Comparison of ENCODE assay signal across 1 cellular context in genomic region chr11:101466352-101466751, GRCh38.
TF ChIP-seq lines count a peak whose summit lies in the region.

No MANE protein-coding gene starts in this region.

TF ChIP-seq in HepG2, 621 proteins besides CTCF, POLR2A, EP300 and RAD21:
- 0 out of 2 replicates have a peak, but pooled peaks have one; percentile 11 for TF ChIP-seq GABPB1 (CRISPR knock-in tag; IDR thresholded peaks at IDR 0.05)
- TF ChIP-seq ZZZ3 (CRISPR knock-in tag; IDR thresholded peaks at IDR 0.05; ENCODE audit: borderline replicate concordance): no peak
- TF ChIP-seq RBAK (CRISPR knock-in tag; IDR thresholded peaks at IDR 0.05): no peak
- TF ChIP-seq ZNF646 (CRISPR knock-in tag; IDR thresholded peaks at IDR 0.05): no peak
- TF ChIP-seq HIC2 (CRISPR knock-in tag; IDR thresholded peaks at IDR 0.05; ENCODE audit: low read depth): peak; percentile 70
- TF ChIP-seq SOX13 (IDR thresholded peaks at IDR 0.05): no peak
- TF ChIP-seq SOX13 (CRISPR knock-in tag; conservative IDR thresholded peaks at IDR 0.05 in 1 of 2, IDR thresholded peaks at IDR 0.05 in 1 of 2): peak in 1 of 2 experiments; percentile 37; a peak in 1 of 4 replicates
- no peak for TF ChIP-seq ZNF713 (CRISPR knock-in tag; IDR thresholded peaks at IDR 0.05)
- TF ChIP-seq ZNF530 (CRISPR knock-in tag; IDR thresholded peaks at IDR 0.05; ENCODE audit: low read depth): no peak
- no peak for TF ChIP-seq ZNF501 (CRISPR knock-in tag; IDR thresholded peaks at IDR 0.05)
- no peak for TF ChIP-seq TFDP1 (CRISPR knock-in tag; IDR thresholded peaks at IDR 0.05; ENCODE audit: borderline replicate concordance)
- TF ChIP-seq ZBTB26 (CRISPR knock-in tag; IDR thresholded peaks at IDR 0.05; ENCODE audit: borderline replicate concordance): no peak
- TF ChIP-seq ZNF275 (CRISPR knock-in tag; IDR thresholded peaks at IDR 0.05; ENCODE audit: borderline replicate concordance): no peak
- TF ChIP-seq PPARG (CRISPR knock-in tag; conservative IDR thresholded peaks at IDR 0.05): no peak
- no peak for TF ChIP-seq TEAD2 (CRISPR knock-in tag; IDR thresholded peaks at IDR 0.05)
- TF ChIP-seq HDAC2 (CRISPR knock-in tag; IDR thresholded peaks at IDR 0.05): no peak
- no peak for TF ChIP-seq ESRRA (CRISPR knock-in tag; IDR thresholded peaks at IDR 0.05; ENCODE audit: low read depth)
- TF ChIP-seq CSRNP2 (CRISPR knock-in tag; conservative IDR thresholded peaks at IDR 0.05; ENCODE audit: low read depth): no peak
- TF ChIP-seq FOXA3 (CRISPR knock-in tag; IDR thresholded peaks at IDR 0.05): peak; percentile 30; the same call in 1 of the 2 replicates
- TF ChIP-seq ARID5B (CRISPR knock-in tag; IDR thresholded peaks at IDR 0.05): peak; percentile 42
- TF ChIP-seq NFE2L1 (CRISPR knock-in tag; IDR thresholded peaks at IDR 0.05; ENCODE audit: borderline replicate concordance): no peak
- TF ChIP-seq ZBTB25 (CRISPR knock-in tag; IDR thresholded peaks at IDR 0.05): no peak
- no peak for TF ChIP-seq SP4 (CRISPR knock-in tag; IDR thresholded peaks at IDR 0.05)
- no peak for TF ChIP-seq PHF5A (CRISPR knock-in tag; IDR thresholded peaks at IDR 0.05; ENCODE audit: low read depth, unreplicated experiment)
- TF ChIP-seq HNRNPL (IDR thresholded peaks at IDR 0.05; ENCODE audit: low read depth, low read length): 0 out of 2 replicates have a peak, but pooled peaks have one; percentile 29
- TF ChIP-seq ZNF281 (CRISPR knock-in tag; IDR thresholded peaks at IDR 0.05; ENCODE audit: borderline replicate concordance): peak; percentile 78; the same call in 1 of the 2 replicates
- TF ChIP-seq ZNF17 (CRISPR knock-in tag; IDR thresholded peaks at IDR 0.05): no peak
- no peak for TF ChIP-seq ZNF841 (CRISPR knock-in tag; IDR thresholded peaks at IDR 0.05; ENCODE audit: borderline replicate concordance)
- no peak for TF ChIP-seq GPN1 (CRISPR knock-in tag; IDR thresholded peaks at IDR 0.05; ENCODE audit: borderline replicate concordance)
